In genomic region chr18:57918601-57919000, GRCh38 we compare ENCODE assay signal across 22 cellular contexts.
"Had no signal": no experiment of that assay in that cellular context is flagged by ENCODE, and none has a peak within 500 bp of the region (broad histone marks: within the 10 kb centered on the region; RNA-seq: fewer than 3 reads in every experiment).

No MANE protein-coding gene starts in this region.

- H3K9me3 Mint-ChIP-seq: activated B cell treated with CpG ODN at 0.5 μM for 24 hours; activated naive CD8-positive, alpha-beta T cell treated with anti-CD3 and anti-CD28 coated beads, Interleukin-2, amount 10 ng/mL, durations not matched to agents 7 days and 5 days; activated T-cell treated with anti-CD3 and anti-CD28 coated beads, Interleukin-2, amount 50 U/mL, for 24 hours; activated T-helper 17 cell treated with anti-CD3 and anti-CD28 coated beads, Interleukin-2, amount 50 U/mL, for 72 hours; nephron progenitor cell had no signal

- ATAC-seq: activated CD4-positive, alpha-beta T cell treated with anti-CD3 and anti-CD28 coated beads for 36 hours; activated T-helper 17 cell treated with anti-CD3 and anti-CD28 coated beads, Interleukin-2, amount 50 U/mL, for 72 hours; lower lobe of right lung; mucosa of descending colon; pancreas; right cardiac atrium; stimulated activated naive CD8-positive, alpha-beta T cell treated with anti-CD3 and anti-CD28 coated beads, Interleukin-15, Interleukin-2, amounts not matched to agents 100 U/mL and 50 U/mL, for 24 hours had no signal

- H3K36me3 Mint-ChIP-seq: activated naive CD8-positive, alpha-beta T cell treated with anti-CD3 and anti-CD28 coated beads, Interleukin-2, amount 10 ng/mL, durations not matched to agents 7 days and 5 days had no signal

- H3K4me3 Mint-ChIP-seq: activated B cell treated with CpG ODN at 0.5 μM for 24 hours; activated CD4-positive, alpha-beta T cell treated with anti-CD3 and anti-CD28 coated beads for 36 hours; activated naive CD8-positive, alpha-beta T cell treated with anti-CD3 and anti-CD28 coated beads, Interleukin-2, amount 10 ng/mL, durations not matched to agents 7 days and 5 days; activated T-cell treated with anti-CD3 and anti-CD28 coated beads, Interleukin-2, amount 50 U/mL, for 24 hours; activated T-helper 17 cell treated with anti-CD3 and anti-CD28 coated beads, Interleukin-2, amount 50 U/mL, for 72 hours; nephron progenitor cell had no signal

- H3K27ac Mint-ChIP-seq: activated B cell treated with CpG ODN at 0.5 μM for 24 hours; activated CD4-positive, alpha-beta T cell treated with anti-CD3 and anti-CD28 coated beads for 36 hours; activated naive CD8-positive, alpha-beta T cell treated with anti-CD3 and anti-CD28 coated beads, Interleukin-2, amount 10 ng/mL, durations not matched to agents 7 days and 5 days; activated T-cell treated with anti-CD3 and anti-CD28 coated beads, Interleukin-2, amount 50 U/mL, for 24 hours; activated T-helper 17 cell treated with anti-CD3 and anti-CD28 coated beads, Interleukin-2, amount 50 U/mL, for 72 hours; nephron progenitor cell had no signal

- DNase-seq: activated B cell treated with CpG ODN at 0.5 μM for 24 hours; activated CD4-positive, alpha-beta T cell treated with anti-CD3 and anti-CD28 coated beads for 36 hours; activated CD4-positive, alpha-beta T cell treated with anti-CD3 and anti-CD28 coated beads, Interleukin-2, amount 50 U/mL, for 4 hours; activated CD8-positive, alpha-beta memory T cell treated with anti-CD3 and anti-CD28 coated beads for 24 hours; activated CD8-positive, alpha-beta memory T cell treated with anti-CD3 and anti-CD28 coated beads, Interleukin-2, amount 50 U/mL, for 4 hours; activated naive CD4-positive, alpha-beta T cell treated with Interleukin-2 at 50 U/mL for 16 hours; activated naive CD8-positive, alpha-beta T cell treated with anti-CD3 and anti-CD28 coated beads, Interleukin-2, amount 10 ng/mL, durations not matched to agents 7 days and 5 days; activated T-cell treated with anti-CD3 and anti-CD28 coated beads, Interleukin-2, amount 50 U/mL, for 24 hours; amniotic stem cell; cortex of kidney; kidney; lower lobe of right lung; mesendoderm; mucosa of descending colon; nephron progenitor cell; pancreas; right cardiac atrium; stimulated activated CD4-positive, alpha-beta T cell treated with anti-CD3 and anti-CD28 coated beads, Interleukin-12 subunit alpha, Interleukin-12 subunit beta, amount 100 ng/mL, for 4 hours; stimulated activated CD4-positive, alpha-beta T cell treated with anti-CD3 and anti-CD28 coated beads, Interleukin-4, amount 100 ng/mL, for 4 hours; stimulated activated naive CD8-positive, alpha-beta T cell treated with anti-CD3 and anti-CD28 coated beads, Interleukin-15, Interleukin-2, amounts not matched to agents 100 U/mL and 50 U/mL, for 24 hours; upper lobe of left lung had no signal

- H3K4me1 Mint-ChIP-seq: activated T-helper 17 cell treated with anti-CD3 and anti-CD28 coated beads, Interleukin-2, amount 50 U/mL, for 72 hours had no signal

- H3K27me3 Mint-ChIP-seq: activated B cell treated with CpG ODN at 0.5 μM for 24 hours had no signal
